10 cellular contexts compared by ENCODE assay signal in genomic region chr2:231343006-231343405, GRCh38. TPM values are rescaled to one million over a fixed set of nuclear protein-coding genes. Genes with fewer than 3 reads are reported as not detected.
DNase-seq lines count a peak whose midpoint lies in the region; ATAC-seq and TF ChIP-seq lines count a peak whose summit lies in the region.
"Not testable (repeated sequence)": the region's sequence is repeated elsewhere in the genome, so short reads cannot be mapped to it uniquely, and the experiment has no call there.
"Had no signal": no experiment of that assay in that cellular context is flagged by ENCODE, and none has a peak within 500 bp of the region (broad histone marks: within the 10 kb centered on the region; RNA-seq: fewer than 3 reads in every experiment).

No MANE protein-coding gene starts in this region.

- intact Hi-C loops in CD14-positive monocyte (cut with micrococcal nuclease); right lobe of liver (cut with DNase I); upper lobe of right lung (cut with DNase I): not testable (repeated sequence)
- intact Hi-C loops in dendritic cell treated with granulocyte-macrophage colony-stimulating factor and Interleukin-4, amounts not matched to agents 40 ng/mL and 50 ng/mL, for 4 days (cut with micrococcal nuclease), result loop anchor here (2.0 kb wide), 1 partner anchor 20 kb away; no protein-coding TSS in a partner anchor

- H3K27me3 Mint-ChIP-seq in CD14-positive monocyte (ENCODE audit: low read depth in 3 of 3); dendritic cell treated with granulocyte-macrophage colony-stimulating factor and Interleukin-4, amounts not matched to agents 40 ng/mL and 50 ng/mL, for 4 days: not testable (repeated sequence)
- H3K27me3 Mint-ChIP-seq in nephron progenitor cell (ENCODE audit: low read depth, poor library complexity), result peaks cover 10% of the 10 kb centered on the region

- not testable (repeated sequence) for H3K36me3 Mint-ChIP-seq in CD14-positive monocyte
- peaks cover 11% of the 10 kb centered on the region for H3K36me3 Mint-ChIP-seq in dendritic cell treated with granulocyte-macrophage colony-stimulating factor and Interleukin-4, amounts not matched to agents 40 ng/mL and 50 ng/mL, for 4 days (ENCODE audit: low read depth)
- H3K36me3 Mint-ChIP-seq in nephron progenitor cell (ENCODE audit: low read depth), result peaks cover 40% of the 10 kb centered on the region

- not testable (repeated sequence) for H3K4me1 ChIP-seq in right lobe of liver; skeletal muscle tissue (ENCODE audit: control insufficient read depth in 3 of 3, insufficient read depth in 3 of 3, low read length in 3 of 3); upper lobe of right lung

- H3K4me3 Mint-ChIP-seq in CD14-positive monocyte, result peak overlapping the region; percentile 62 to 87
- H3K4me3 Mint-ChIP-seq in dendritic cell treated with granulocyte-macrophage colony-stimulating factor and Interleukin-4, amounts not matched to agents 40 ng/mL and 50 ng/mL, for 4 days, result peak overlapping the region; percentile 13
- H3K4me3 Mint-ChIP-seq in nephron progenitor cell, result not testable (repeated sequence)

- peaks cover 24% of the 10 kb centered on the region for H3K4me1 Mint-ChIP-seq in CD14-positive monocyte
- H3K4me1 Mint-ChIP-seq in dendritic cell treated with granulocyte-macrophage colony-stimulating factor and Interleukin-4, amounts not matched to agents 40 ng/mL and 50 ng/mL, for 4 days (ENCODE audit: low read depth), result peaks cover 44% of the 10 kb centered on the region
- H3K4me1 Mint-ChIP-seq in nephron progenitor cell, result peaks cover 25% of the 10 kb centered on the region

- H3K27ac Mint-ChIP-seq in CD14-positive monocyte (peak overlapping the region; percentile 77 to 95 (median 81)), nephron progenitor cell (peak overlapping the region; percentile 90)
- peak overlapping the region; percentile 91 for H3K27ac Mint-ChIP-seq in dendritic cell treated with granulocyte-macrophage colony-stimulating factor and Interleukin-4, amounts not matched to agents 40 ng/mL and 50 ng/mL, for 4 days

- H3K9ac ChIP-seq in skeletal muscle tissue (ENCODE audit: low read depth in 1 of 3, low read length in 3 of 3), result not testable (repeated sequence)

- not testable (repeated sequence) for H3K27me3 ChIP-seq in right lobe of liver; skeletal muscle tissue (ENCODE audit: control insufficient read depth in 3 of 3, insufficient read depth in 3 of 3, low read length in 3 of 3); upper lobe of right lung

- not testable (repeated sequence) for ATAC-seq in right lobe of liver, upper lobe of right lung

- not testable (repeated sequence) for H3K9me3 Mint-ChIP-seq in CD14-positive monocyte, nephron progenitor cell
- peaks cover 15% of the 10 kb centered on the region for H3K9me3 Mint-ChIP-seq in dendritic cell treated with granulocyte-macrophage colony-stimulating factor and Interleukin-4, amounts not matched to agents 40 ng/mL and 50 ng/mL, for 4 days

- not testable (repeated sequence) for TF ChIP-seq POLR2A in right lobe of liver (IDR thresholded peaks at IDR 0.05)

- not testable (repeated sequence) for H3K36me3 ChIP-seq in right lobe of liver; skeletal muscle tissue (ENCODE audit: control insufficient read depth in 3 of 3, insufficient read depth in 3 of 3, low read length in 3 of 3); upper lobe of right lung

- H3K27ac ChIP-seq in right lobe of liver (peak overlapping the region in 2 of 3 donors; percentile 15 to 40), skeletal muscle tissue (ENCODE audit: low read depth, low read length) (peak overlapping the region; percentile 54), upper lobe of right lung (peak overlapping the region; percentile 67)

- TF ChIP-seq CTCF in CD14-positive monocyte (IDR thresholded peaks at IDR 0.05); right lobe of liver (IDR thresholded peaks at IDR 0.05); nephron progenitor cell (IDR thresholded peaks at IDR 0.05); upper lobe of right lung (IDR thresholded peaks at IDR 0.05): not testable (repeated sequence)

- DNase-seq in CD14-positive monocyte (ENCODE audit: low spot score); right lobe of liver; nephron progenitor cell: not testable (repeated sequence)
- peak; percentile 16 for DNase-seq in activated effector memory CD4-positive, alpha-beta T cell treated with anti-CD3 and anti-CD28 coated beads, Interleukin-2, amount 50 U/mL, for 16 hours
- DNase-seq in iPS-NIHi7 (ENCODE audit: extremely low spot score) (peak; percentile 3), upper lobe of right lung (peak; percentile 46)

- H3K4me3 ChIP-seq in right lobe of liver; skeletal muscle tissue (ENCODE audit: low read length in 3 of 3); upper lobe of right lung: not testable (repeated sequence)

- whole genome bisulfite sequencing in right lobe of liver (ENCODE audit: insufficient coverage, low coverage, low lambda C conversion rate, missing lambda C conversion rate), result 69% methylated on average over 3 of the region's 3 CpGs

- H3K9me3 ChIP-seq in right lobe of liver; skeletal muscle tissue (ENCODE audit: control insufficient read depth in 3 of 3, low read length in 3 of 3); upper lobe of right lung: not testable (repeated sequence)

RNA-seq across cellular contexts. Expression of gene B3GNT7, which starts 52.5 kb away (rescaled TPM):
- not detected for polyA plus RNA-seq in CD14-positive monocyte
- 1 to 10 TPM in 3 of 6 experiments, under 1 TPM in 3; 0.73 to 5.3 (median 0.96) TPM for total RNA-seq in right lobe of liver
- total RNA-seq in skeletal muscle tissue, result 0.52 TPM
- 53.5 TPM for total RNA-seq in upper lobe of right lung
- total RNA-seq: CD4-positive, alpha-beta memory T cell; GM23248 had no signal
- polyA plus RNA-seq: CD4-positive, alpha-beta memory T cell; GM23248 had no signal
